Comparison of ENCODE assay signal across 11 cellular contexts in the genomic region with DNA sequence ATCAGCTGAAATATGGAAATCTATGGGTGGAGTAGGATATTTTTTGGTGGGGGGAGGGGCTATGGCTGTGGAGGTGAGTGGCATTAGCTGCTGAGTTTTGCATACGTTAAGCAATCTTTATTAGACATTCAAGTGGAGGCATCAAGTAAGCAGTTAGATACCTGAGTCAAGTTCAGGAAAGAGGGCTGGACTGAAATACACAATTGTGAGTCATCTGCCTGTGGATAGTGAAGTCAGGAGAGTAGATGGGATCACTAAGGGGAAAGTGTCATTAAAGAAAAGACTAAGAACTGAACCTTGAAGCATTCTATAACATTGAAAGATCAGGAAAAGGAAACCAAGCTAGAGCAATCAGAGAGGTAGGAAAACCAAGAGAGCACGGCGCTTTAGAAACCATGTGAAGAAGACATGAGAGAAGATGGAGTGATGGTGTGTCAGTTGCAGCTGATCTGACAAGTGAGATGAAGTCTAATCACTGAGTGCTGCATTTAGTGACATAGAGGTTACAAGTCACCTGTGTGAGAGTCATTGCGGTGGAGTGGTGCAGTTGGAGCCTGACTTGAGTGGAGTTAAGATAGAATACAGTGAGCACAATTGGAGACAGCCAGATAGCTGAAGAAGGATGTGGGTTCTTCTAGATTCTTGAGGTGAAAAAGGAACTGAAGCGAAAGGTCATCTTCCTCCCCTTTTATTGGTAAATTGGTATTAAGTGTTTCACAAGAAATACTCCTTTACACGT.
DNase-seq lines count a peak whose midpoint lies in the region; ATAC-seq, FAIRE-seq and TF ChIP-seq lines count a peak whose summit lies in the region.
"Had no signal": no experiment of that assay in that cellular context is flagged by ENCODE, and none has a peak within 500 bp of the region (broad histone marks: within the 10 kb centered on the region; RNA-seq: fewer than 3 reads in every experiment).

No MANE protein-coding gene starts in this region.

- TF ChIP-seq RAD21 in HepG2 (CRISPR knock-in tag; IDR thresholded peaks at IDR 0.05) = no peak

- intact Hi-C loops in HepG2 (cut with micrococcal nuclease; ENCODE audit: unreplicated experiment) = no loop called here

- H3K9ac ChIP-seq in HepG2 (ENCODE audit: insufficient read depth, low read depth, low read length) = no peak overlapping the region

- H3K4me3 ChIP-seq in hepatocyte (no peak overlapping the region), HepG2 (replicated peaks in 1 of 3; ENCODE audit: insufficient read depth in 1 of 3, low read depth in 2 of 3, low read length in 3 of 3) (no peak overlapping the region)

- TF ChIP-seq EP300 in HepG2 (IDR thresholded peaks at IDR 0.05; ENCODE audit: low read depth in 2 of 2, low read length in 2 of 2) (no peak), HepG2 (CRISPR knock-in tag; IDR thresholded peaks at IDR 0.05; ENCODE audit: borderline replicate concordance) (no peak)

- H3K36me3 ChIP-seq in hepatocyte (replicated peaks; ENCODE audit: insufficient read depth, low read depth) (no peaks in the 10 kb centered on the region), HepG2 (replicated peaks in 1 of 2; ENCODE audit: control insufficient read depth in 1 of 2, insufficient read depth in 2 of 2, low read length in 2 of 2) (peaks cover 1 to 2% of the 10 kb centered on the region in 2 experiments; a peak in 2 of 5 replicates)

- ATAC-seq in GM18867 (IDR thresholded peaks at IDR 0.05; ENCODE audit: unreplicated experiment) = peak; percentile 93
- peak; percentile 93 for ATAC-seq in GM21576 (IDR thresholded peaks at IDR 0.05; ENCODE audit: unreplicated experiment)
- ATAC-seq in HG03342 (IDR thresholded peaks at IDR 0.05; ENCODE audit: unreplicated experiment) = peak; percentile 85
- no peak for ATAC-seq in HG02588 (IDR thresholded peaks at IDR 0.05; ENCODE audit: unreplicated experiment)
- no peak for ATAC-seq in HepG2

- H2AFZ ChIP-seq in hepatocyte (no peak overlapping the region), HepG2 (ENCODE audit: low read length) (no peak overlapping the region)

- H3K79me2 ChIP-seq in hepatocyte (no peaks in the 10 kb centered on the region), HepG2 (ENCODE audit: insufficient read depth, low read length) (peaks cover 10% of the 10 kb centered on the region)

- CTCF ChIA-PET in HepG2 (lab: Yijun Ruan, JAX; ENCODE audit: low intra/inter-chr PET ratio, low total read pairs) = no interaction called here

- peak overlapping the region; percentile 81 for H3K27ac ChIP-seq in hepatocyte
- H3K27ac ChIP-seq in HepG2 (ENCODE audit: extremely low read length, insufficient read depth, low read length) = no peak overlapping the region
- H3K27ac ChIP-seq: HL-60 had no signal

- no peaks in the 10 kb centered on the region for H3K27me3 ChIP-seq in hepatocyte
- no peaks in the 10 kb centered on the region for H3K27me3 ChIP-seq in HepG2 (ENCODE audit: control insufficient read depth in 1 of 2, insufficient read depth in 2 of 2, low read length in 2 of 2)

- no peaks in the 10 kb centered on the region for H4K20me1 ChIP-seq in hepatocyte (ENCODE audit: insufficient read depth, poor library complexity, severe bottlenecking)
- no peaks in the 10 kb centered on the region for H4K20me1 ChIP-seq in HepG2 (ENCODE audit: insufficient read depth, low read length)

- no peak for TF ChIP-seq POLR2A in HepG2 (IDR thresholded peaks at IDR 0.05; ENCODE audit: insufficient read depth in 1 of 2, low read depth in 2 of 2, low read length in 2 of 2)

- TF ChIP-seq CTCF in hepatocyte (IDR thresholded peaks at IDR 0.05; ENCODE audit: poor library complexity) (no peak), HepG2 (CRISPR knock-in tag; IDR thresholded peaks at IDR 0.05) (no peak)

- POLR2A ChIA-PET in HepG2 (lab: Yijun Ruan, JAX) = no interaction called here

- no peak for FAIRE-seq in HepG2 (lab: Jason Lieb, UNC)

- H3K4me2 ChIP-seq in hepatocyte (peak overlapping the region; percentile 60), HepG2 (ENCODE audit: low read depth, low read length) (no peak overlapping the region)

- H3K4me1 ChIP-seq in hepatocyte (ENCODE audit: insufficient read depth) (peaks cover 12% of the 10 kb centered on the region), HepG2 (ENCODE audit: insufficient read depth, low read length) (no peaks in the 10 kb centered on the region)

- 92% methylated on average over 6 of the region's 6 CpGs for WGBS in hepatocyte (ENCODE audit: low lambda C conversion rate, missing lambda C conversion rate)
- WGBS in HepG2 (ENCODE audit: low lambda C conversion rate) = 98% methylated on average over 6 of the region's 6 CpGs

- DNase-seq in hepatocyte (ENCODE audit: low spot score) = no peak
- DNase-seq in RKO (ENCODE audit: low spot score) = no peak
- no peak for DNase-seq in HepG2 (ENCODE audit: low spot score)
- no peak for DNase-seq in NCI-H1694 treated with DMSO at 0.1 percent for 48 hours (lab: John Stamatoyannopoulos, UW)
- DNase-seq: NCI-H2107, SW 1271 had no signal

- no TSS peak for BruUV-seq in HepG2 (replicated peaks; lab: Mats Ljungman, UMichigan)

- H3K9me2 ChIP-seq in hepatocyte (replicated peaks; ENCODE audit: insufficient read depth) = no peaks in the 10 kb centered on the region

- in situ Hi-C loops in HepG2 (cut with HindIII; ENCODE audit: extremely low pct_ligation_motif_present, low pct_unique_long_range_greater_than_20kb) = no loop called here

- H3K9me3 ChIP-seq in hepatocyte (ENCODE audit: low read depth) (no peaks in the 10 kb centered on the region), HepG2 (ENCODE audit: low read length) (no peaks in the 10 kb centered on the region)

TF ChIP-seq in HepG2, 621 proteins besides CTCF, POLR2A, EP300 and RAD21 (continues in another document):
- TF ChIP-seq, protein P1, sequence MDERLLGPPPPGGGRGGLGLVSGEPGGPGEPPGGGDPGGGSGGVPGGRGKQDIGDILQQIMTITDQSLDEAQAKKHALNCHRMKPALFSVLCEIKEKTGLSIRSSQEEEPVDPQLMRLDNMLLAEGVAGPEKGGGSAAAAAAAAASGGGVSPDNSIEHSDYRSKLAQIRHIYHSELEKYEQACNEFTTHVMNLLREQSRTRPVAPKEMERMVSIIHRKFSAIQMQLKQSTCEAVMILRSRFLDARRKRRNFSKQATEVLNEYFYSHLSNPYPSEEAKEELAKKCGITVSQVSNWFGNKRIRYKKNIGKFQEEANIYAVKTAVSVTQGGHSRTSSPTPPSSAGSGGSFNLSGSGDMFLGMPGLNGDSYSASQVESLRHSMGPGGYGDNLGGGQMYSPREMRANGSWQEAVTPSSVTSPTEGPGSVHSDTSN (CRISPR knock-in tag; IDR thresholded peaks at IDR 0.05) = no peak
- TF ChIP-seq ZBTB3 (CRISPR knock-in tag; IDR thresholded peaks at IDR 0.05; ENCODE audit: borderline replicate concordance, low read depth) (no peak), ZNF652 (CRISPR knock-in tag; IDR thresholded peaks at IDR 0.05; ENCODE audit: borderline replicate concordance, low read depth) (no peak), MBNL3 (CRISPR knock-in tag; conservative IDR thresholded peaks at IDR 0.05) (no peak), KDM6A (CRISPR knock-in tag; IDR thresholded peaks at IDR 0.05; ENCODE audit: low read depth) (no peak), ARHGAP35 (CRISPR knock-in tag; IDR thresholded peaks at IDR 0.05; ENCODE audit: borderline replicate concordance) (no peak), ZBTB21 (CRISPR knock-in tag; IDR thresholded peaks at IDR 0.05) (no peak), ZNF230 (CRISPR knock-in tag; IDR thresholded peaks at IDR 0.05) (no peak), ZNF703 (CRISPR knock-in tag; IDR thresholded peaks at IDR 0.05; ENCODE audit: borderline replicate concordance) (no peak), YEATS2 (CRISPR knock-in tag; IDR thresholded peaks at IDR 0.05; ENCODE audit: borderline replicate concordance) (no peak)
- TF ChIP-seq, protein P2, sequence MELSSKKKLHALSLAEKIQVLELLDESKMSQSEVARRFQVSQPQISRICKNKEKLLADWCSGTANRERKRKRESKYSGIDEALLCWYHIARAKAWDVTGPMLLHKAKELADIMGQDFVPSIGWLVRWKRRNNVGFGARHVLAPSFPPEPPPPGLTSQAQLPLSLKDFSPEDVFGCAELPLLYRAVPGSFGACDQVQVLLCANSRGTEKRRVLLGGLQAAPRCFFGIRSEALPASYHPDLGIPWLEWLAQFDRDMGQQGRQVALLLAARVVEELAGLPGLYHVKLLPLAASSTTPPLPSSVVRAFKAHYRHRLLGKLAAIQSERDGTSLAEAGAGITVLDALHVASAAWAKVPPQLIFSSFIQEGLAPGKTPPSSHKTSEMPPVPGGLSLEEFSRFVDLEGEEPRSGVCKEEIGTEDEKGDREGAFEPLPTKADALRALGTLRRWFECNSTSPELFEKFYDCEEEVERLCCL (CRISPR knock-in tag; IDR thresholded peaks at IDR 0.05; ENCODE audit: borderline replicate concordance) = no peak
- TF ChIP-seq, protein P3, sequence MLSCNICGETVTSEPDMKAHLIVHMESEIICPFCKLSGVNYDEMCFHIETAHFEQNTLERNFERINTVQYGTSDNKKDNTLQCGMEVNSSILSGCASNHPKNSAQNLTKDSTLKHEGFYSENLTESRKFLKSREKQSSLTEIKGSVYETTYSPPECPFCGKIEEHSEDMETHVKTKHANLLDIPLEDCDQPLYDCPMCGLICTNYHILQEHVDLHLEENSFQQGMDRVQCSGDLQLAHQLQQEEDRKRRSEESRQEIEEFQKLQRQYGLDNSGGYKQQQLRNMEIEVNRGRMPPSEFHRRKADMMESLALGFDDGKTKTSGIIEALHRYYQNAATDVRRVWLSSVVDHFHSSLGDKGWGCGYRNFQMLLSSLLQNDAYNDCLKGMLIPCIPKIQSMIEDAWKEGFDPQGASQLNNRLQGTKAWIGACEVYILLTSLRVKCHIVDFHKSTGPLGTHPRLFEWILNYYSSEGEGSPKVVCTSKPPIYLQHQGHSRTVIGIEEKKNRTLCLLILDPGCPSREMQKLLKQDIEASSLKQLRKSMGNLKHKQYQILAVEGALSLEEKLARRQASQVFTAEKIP (CRISPR knock-in tag; IDR thresholded peaks at IDR 0.05; ENCODE audit: borderline replicate concordance) = no peak

Comparison
In these comparisons a context has a peak if more than half of its experiments do, and no peak if none do; other contexts are left out.
1. ATAC-seq: peak in GM18867 (single experiment), GM21576 (single experiment) and HG03342 (single experiment); none in HG02588 (single experiment) and HepG2 (single experiment).